In the genomic region with DNA sequence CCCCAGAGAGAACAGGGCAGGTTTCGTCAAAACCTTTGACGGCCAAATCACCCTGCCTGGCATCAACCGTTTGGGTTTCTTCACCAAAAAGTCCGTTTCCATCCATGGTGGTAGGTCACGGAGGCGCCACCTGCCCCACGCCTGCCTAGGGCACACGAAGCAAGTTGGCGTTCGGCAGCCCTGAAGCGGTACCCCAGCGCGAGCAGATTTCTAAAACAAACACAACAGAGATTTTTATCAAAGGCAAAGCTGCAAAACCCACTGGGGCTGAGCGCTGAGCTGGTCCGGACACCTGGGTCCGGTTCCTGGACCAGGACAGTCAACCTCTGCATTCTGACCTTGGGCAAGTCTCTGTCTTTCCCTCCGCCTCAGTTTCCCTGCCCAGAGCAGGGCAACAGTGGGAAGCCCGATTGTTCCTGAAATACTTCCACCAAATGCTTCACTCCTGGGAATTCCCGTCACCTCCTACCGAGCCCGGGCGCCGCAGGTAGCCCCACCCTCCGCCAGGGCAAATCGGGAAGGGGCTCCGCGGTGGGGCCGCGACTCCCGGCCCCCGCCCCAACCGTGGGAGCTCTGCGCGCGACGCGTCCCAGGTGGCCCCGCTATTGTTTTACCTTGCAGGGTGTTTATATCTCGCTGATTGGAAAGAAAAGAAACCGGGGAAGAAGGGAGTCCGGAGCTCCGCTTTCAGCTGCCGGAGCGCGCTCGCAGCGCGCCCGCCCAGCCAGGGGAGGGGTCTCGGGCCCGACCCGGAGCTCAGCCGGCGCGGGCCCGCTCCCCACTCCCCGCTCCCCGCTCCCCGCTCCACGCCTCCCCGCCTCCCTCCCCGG, we compare ENCODE assay signal across 8 cellular contexts. TPM values are rescaled to one million over a fixed set of nuclear protein-coding genes. Genes with fewer than 3 reads are reported as not detected.
DNase-seq lines count a peak whose midpoint lies in the region; ATAC-seq and TF ChIP-seq lines count a peak whose summit lies in the region.

No MANE protein-coding gene starts in this region.

- no peak overlapping the region for H3K9ac ChIP-seq in rectal smooth muscle tissue (ENCODE audit: low read length)

- H3K27me3 ChIP-seq in cardiac muscle cell (no peaks in the 10 kb centered on the region), rectal smooth muscle tissue (ENCODE audit: control insufficient read depth, insufficient read depth, low read length) (no peaks in the 10 kb centered on the region)

- H3K27ac ChIP-seq in cardiac muscle cell (peak overlapping the region; percentile 52), rectal smooth muscle tissue (ENCODE audit: low read depth, low read length) (no peak overlapping the region)

- ATAC-seq in HG03095 (IDR thresholded peaks at IDR 0.05; ENCODE audit: unreplicated experiment), result peak; percentile 5

- H3K4me1 ChIP-seq in cardiac muscle cell (ENCODE audit: low read depth), result peaks cover 24% of the 10 kb centered on the region
- no peaks in the 10 kb centered on the region for H3K4me1 ChIP-seq in rectal smooth muscle tissue (ENCODE audit: control insufficient read depth, insufficient read depth, low read length)

- in situ Hi-C loops in G401 (cut with HindIII; ENCODE audit: low sequenced_read_pairs), result no loop called here

- no peak for TF ChIP-seq CTCF in cardiac muscle cell (IDR thresholded peaks at IDR 0.05; ENCODE audit: low read depth, low read length)

- H3K4me3 ChIP-seq in cardiac muscle cell (peak overlapping the region; percentile 97), rectal smooth muscle tissue (ENCODE audit: low read length) (peak overlapping the region; percentile 82)

- peak; percentile 55 for DNase-seq in D341Med (ENCODE audit: low spot score)
- peak; percentile 14 for DNase-seq in activated CD8-positive, alpha-beta memory T cell treated with anti-CD3 and anti-CD28 coated beads, Interleukin-2, amount 50 U/mL, for 4 hours
- DNase-seq in cardiac muscle cell (ENCODE audit: low read depth in 1 of 2, low spot score in 1 of 2), result no peak
- DNase-seq in epidermal melanocyte (ENCODE audit: insufficient read length, low spot score), result no peak
- DNase-seq in SIG-M5 treated with dmso at 0.1 percent for 504 hours (lab: John Stamatoyannopoulos, UW; ENCODE audit: unreplicated experiment), result no peak
- no peak for DNase-seq in G401 (ENCODE audit: low spot score)

- H3K36me3 ChIP-seq in cardiac muscle cell, result no peaks in the 10 kb centered on the region
- H3K36me3 ChIP-seq in rectal smooth muscle tissue (ENCODE audit: control insufficient read depth, insufficient read depth, low read length), result no peaks in the 10 kb centered on the region

- no peaks in the 10 kb centered on the region for H3K9me3 ChIP-seq in cardiac muscle cell (ENCODE audit: low read depth)

RNA-seq across cellular contexts. Expression of gene IGSF3, which starts 0.6 kb away (rescaled TPM):
- total RNA-seq in cardiac muscle cell, result 91.6 and 130 TPM in 2 replicates
- 29.0 and 43.8 TPM in 2 replicates for polyA plus RNA-seq in cardiac muscle cell
- total RNA-seq in G401 (2014; rRNA removed; shearing (Covaris generic)), result 7.2 and 8.5 TPM in 2 replicates

Comparison
In these comparisons a context has a peak if more than half of its experiments do, and no peak if none do; other contexts are left out.
1. DNase-seq: peak in D341Med (single experiment) and activated CD8-positive, alpha-beta memory T cell treated with anti-CD3 and anti-CD28 coated beads, Interleukin-2, amount 50 U/mL, for 4 hours (single experiment); none in cardiac muscle cell (0 of 2), epidermal melanocyte (single experiment), SIG-M5 treated with dmso at 0.1 percent for 504 hours (single experiment) and G401 (single experiment).